In genomic region chr15:25345943-25346342, GRCh38 we compare ENCODE assay signal across 8 cellular contexts.
DNase-seq lines count a peak whose midpoint lies in the region; ATAC-seq and TF ChIP-seq lines count a peak whose summit lies in the region.

No MANE protein-coding gene starts in this region.

- H3K9me3 Mint-ChIP-seq in neural progenitor cell (peaks cover 10% of the 10 kb centered on the region), T-cell (peaks cover 6 to 30% (median 12%) of the 10 kb centered on the region in 3 donors)

- POLR2A ChIA-PET in T-cell (lab: Charles Lee), result interaction anchor here in 1 of 2 donors (0.7 kb wide), 1 partner anchor 23 kb away, joined by 3 read pairs; no protein-coding TSS in a partner anchor

- H3K27me3 ChIP-seq in WERI-Rb-1 (ENCODE audit: insufficient read depth, low read depth, severe bottlenecking), result no peaks in the 10 kb centered on the region
- H3K27me3 ChIP-seq in neural progenitor cell, result no peaks in the 10 kb centered on the region

- ATAC-seq in T-cell (replicated peaks in 1 of 4) (no peak), GM19324 (IDR thresholded peaks at IDR 0.05; ENCODE audit: low FRiP score, unreplicated experiment) (no peak)

- H3K9ac ChIP-seq in neural progenitor cell, result no peak overlapping the region

- peak; percentile 55 for TF ChIP-seq CTCF in WERI-Rb-1 (IDR thresholded peaks at IDR 0.05; ENCODE audit: low read depth, low read length)
- TF ChIP-seq CTCF in fibroblast of pulmonary artery (IDR thresholded peaks at IDR 0.05; ENCODE audit: low read length, missing control alignments), result peak; percentile 43
- TF ChIP-seq CTCF in neural progenitor cell (IDR thresholded peaks at IDR 0.05), result peak; percentile 47

- H3K4me1 ChIP-seq in neural progenitor cell, result peaks cover 24% of the 10 kb centered on the region

- DNase-seq in Daoy (ENCODE audit: low read depth) (peak; percentile 11), WERI-Rb-1 (peak; percentile 21), fibroblast of pulmonary artery (ENCODE audit: low read depth) (peak; percentile 42), neural progenitor cell (ENCODE audit: low spot score) (peak; percentile 57), T-cell (no peak), cortex of kidney (lab: John Stamatoyannopoulos, UW) (no peak)
- no peak for DNase-seq in central memory CD4-positive, alpha-beta T cell

- H3K27ac Mint-ChIP-seq in neural progenitor cell (no peak overlapping the region), T-cell (no peak overlapping the region)

- H3K9me3 ChIP-seq in WERI-Rb-1 (ENCODE audit: severe bottlenecking), result no peaks in the 10 kb centered on the region
- H3K9me3 ChIP-seq in neural progenitor cell (ENCODE audit: low read depth), result no peaks in the 10 kb centered on the region

- CTCF ChIA-PET in T-cell (lab: Charles Lee), result interaction anchor here in 1 of 2 donors (0.6 kb wide), 1 partner anchor 60 kb away, joined by 5 read pairs; no protein-coding TSS in a partner anchor

- H3K36me3 ChIP-seq in WERI-Rb-1 (peaks cover 5% of the 10 kb centered on the region), neural progenitor cell (no peaks in the 10 kb centered on the region)

- H3K27me3 Mint-ChIP-seq in neural progenitor cell (ENCODE audit: insufficient read depth, low read depth) (no peaks in the 10 kb centered on the region), T-cell (no peaks in the 10 kb centered on the region)

- H3K27ac ChIP-seq in WERI-Rb-1 (no peak overlapping the region), neural progenitor cell (no peak overlapping the region)

- peaks cover 5% of the 10 kb centered on the region for H4K20me1 ChIP-seq in neural progenitor cell (ENCODE audit: low read depth)

- H3K4me3 ChIP-seq in WERI-Rb-1 (ENCODE audit: low read depth, low read length) (no peak overlapping the region), fibroblast of pulmonary artery (replicated peaks; ENCODE audit: low read depth, low read length) (no peak overlapping the region), neural progenitor cell (no peak overlapping the region)

- H3K4me2 ChIP-seq in neural progenitor cell, result no peak overlapping the region

- H2AFZ ChIP-seq in neural progenitor cell (replicated peaks), result no peak overlapping the region

- peaks cover 63% of the 10 kb centered on the region for H3K36me3 Mint-ChIP-seq in neural progenitor cell
- peaks cover 78% of the 10 kb centered on the region for H3K36me3 Mint-ChIP-seq in T-cell

- no peak overlapping the region for H3K4me3 Mint-ChIP-seq in neural progenitor cell
- no peak overlapping the region for H3K4me3 Mint-ChIP-seq in T-cell

- no peaks in the 10 kb centered on the region for H3F3A ChIP-seq in neural progenitor cell (ENCODE audit: low read depth)

- peaks cover 56% of the 10 kb centered on the region for H3K79me2 ChIP-seq in neural progenitor cell (ENCODE audit: low read depth)

- H3K4me1 Mint-ChIP-seq in neural progenitor cell (no peaks in the 10 kb centered on the region), T-cell (peaks cover 0 to 6% (median 5%) of the 10 kb centered on the region in 3 donors)

Comparison
In these comparisons a context has a peak if more than half of its experiments do, and no peak if none do; other contexts are left out.
1. DNase-seq: peak in Daoy (single experiment), WERI-Rb-1 (single experiment), fibroblast of pulmonary artery (single experiment) and neural progenitor cell (single experiment); none in T-cell (0 of 34), cortex of kidney (single experiment) and central memory CD4-positive, alpha-beta T cell (single experiment).
2. Peak in every context shown above with its lines, with median percentiles within 50 percentile points of each other: CTCF ChIP-seq.